In genomic region chr4:101458473-101458872, GRCh38 we compare ENCODE assay signal across 33 cellular contexts.
"Had no signal": no experiment of that assay in that cellular context is flagged by ENCODE, and none has a peak within 500 bp of the region (broad histone marks: within the 10 kb centered on the region; RNA-seq: fewer than 3 reads in every experiment).

No MANE protein-coding gene starts in this region.

- H3K9me3 ChIP-seq: MG63 had no signal

- H3K4me2 ChIP-seq: KMS-11 had no signal

- H3K27ac ChIP-seq: KMS-11 had no signal

- H3K36me3 ChIP-seq: MG63 had no signal

- H3K9ac ChIP-seq: KMS-11 had no signal

- H3K27me3 ChIP-seq: MG63 had no signal

- DNase-seq: Karpas-422, Kasumi-1, KG1, MG63, MM.1S, NCI-H1048, NCI-H1092, NCI-H1092 treated with DMSO at 0.1 percent for 48 hours, NCI-H1105, NCI-H1105 treated with DMSO at 0.1 percent for 48 hours, NCI-H1417, NCI-H1417 treated with DMSO at 0.1 percent for 48 hours, NCI-H1436, NCI-H1436 treated with DMSO at 0.1 percent for 48 hours, NCI-H146, NCI-H1694, NCI-H1694 treated with DMSO at 0.1 percent for 48 hours, NCI-H187, NCI-H187 treated with DMSO at 0.1 percent for 48 hours, NCI-H1930, NCI-H2029, NCI-H2029 treated with DMSO at 0.1 percent for 48 hours, NCI-H2081, NCI-H2081 treated with DMSO at 0.1 percent for 48 hours, NCI-H2107, NCI-H2171, NCI-H2171 treated with DMSO at 0.1 percent for 48 hours, NCI-H2227 treated with DMSO at 0.1 percent for 48 hours, NCI-H226, NCI-H345, NCI-H446, NCI-H446 treated with DMSO at 0.1 percent for 48 hours had no signal

- H3K4me3 ChIP-seq: MG63 had no signal
